ENCODE assay signal across 1 cellular context in the genomic region with DNA sequence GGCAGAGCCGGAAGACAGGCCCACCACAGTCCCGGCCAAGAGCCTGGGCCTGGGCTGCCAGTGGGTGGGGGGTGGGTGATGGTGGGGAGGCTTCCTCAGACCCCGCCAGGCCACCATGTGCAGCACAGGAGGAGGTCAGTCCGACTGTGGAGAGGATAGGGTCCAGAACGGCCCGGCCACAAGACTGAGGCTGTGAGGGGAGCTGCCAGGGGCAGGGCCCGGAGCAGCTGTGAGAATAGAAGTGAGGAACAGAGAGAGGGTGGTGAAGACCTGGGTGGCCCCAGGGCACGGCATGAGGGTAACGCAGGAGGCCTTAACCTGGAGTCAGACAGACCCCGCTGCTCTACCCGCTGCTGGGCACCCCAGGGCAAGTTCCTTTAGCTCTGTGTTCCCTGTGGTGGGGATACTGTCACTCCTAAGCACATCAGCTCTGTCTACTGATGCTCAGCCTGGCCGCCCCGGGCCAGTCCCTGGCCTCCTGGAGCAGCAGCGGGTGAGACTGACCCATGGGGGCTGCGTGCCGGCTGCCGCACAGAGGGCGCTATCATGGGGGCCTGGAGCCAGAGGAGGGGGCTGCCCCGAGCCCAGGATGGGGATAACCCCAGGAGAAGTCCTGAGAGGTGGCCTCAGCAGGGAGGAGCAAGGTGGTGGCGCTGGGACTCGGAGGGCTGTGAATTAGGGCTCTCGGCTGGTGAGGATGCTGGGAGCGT.
TF ChIP-seq lines count a peak whose summit lies in the region.

No MANE protein-coding gene starts in this region.

TF ChIP-seq in GM12878, 131 proteins besides CTCF, POLR2A, EP300 and RAD21:
- TF ChIP-seq, protein P1, sequence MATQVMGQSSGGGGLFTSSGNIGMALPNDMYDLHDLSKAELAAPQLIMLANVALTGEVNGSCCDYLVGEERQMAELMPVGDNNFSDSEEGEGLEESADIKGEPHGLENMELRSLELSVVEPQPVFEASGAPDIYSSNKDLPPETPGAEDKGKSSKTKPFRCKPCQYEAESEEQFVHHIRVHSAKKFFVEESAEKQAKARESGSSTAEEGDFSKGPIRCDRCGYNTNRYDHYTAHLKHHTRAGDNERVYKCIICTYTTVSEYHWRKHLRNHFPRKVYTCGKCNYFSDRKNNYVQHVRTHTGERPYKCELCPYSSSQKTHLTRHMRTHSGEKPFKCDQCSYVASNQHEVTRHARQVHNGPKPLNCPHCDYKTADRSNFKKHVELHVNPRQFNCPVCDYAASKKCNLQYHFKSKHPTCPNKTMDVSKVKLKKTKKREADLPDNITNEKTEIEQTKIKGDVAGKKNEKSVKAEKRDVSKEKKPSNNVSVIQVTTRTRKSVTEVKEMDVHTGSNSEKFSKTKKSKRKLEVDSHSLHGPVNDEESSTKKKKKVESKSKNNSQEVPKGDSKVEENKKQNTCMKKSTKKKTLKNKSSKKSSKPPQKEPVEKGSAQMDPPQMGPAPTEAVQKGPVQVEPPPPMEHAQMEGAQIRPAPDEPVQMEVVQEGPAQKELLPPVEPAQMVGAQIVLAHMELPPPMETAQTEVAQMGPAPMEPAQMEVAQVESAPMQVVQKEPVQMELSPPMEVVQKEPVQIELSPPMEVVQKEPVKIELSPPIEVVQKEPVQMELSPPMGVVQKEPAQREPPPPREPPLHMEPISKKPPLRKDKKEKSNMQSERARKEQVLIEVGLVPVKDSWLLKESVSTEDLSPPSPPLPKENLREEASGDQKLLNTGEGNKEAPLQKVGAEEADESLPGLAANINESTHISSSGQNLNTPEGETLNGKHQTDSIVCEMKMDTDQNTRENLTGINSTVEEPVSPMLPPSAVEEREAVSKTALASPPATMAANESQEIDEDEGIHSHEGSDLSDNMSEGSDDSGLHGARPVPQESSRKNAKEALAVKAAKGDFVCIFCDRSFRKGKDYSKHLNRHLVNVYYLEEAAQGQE (IDR thresholded peaks at IDR 0.05; ENCODE audit: low read depth, low read length): no peak
- TF ChIP-seq FOXK2 (IDR thresholded peaks at IDR 0.05): no peak
- no peak for TF ChIP-seq CBX3 (IDR thresholded peaks at IDR 0.05; ENCODE audit: borderline replicate concordance, low read depth)
- TF ChIP-seq MAX (IDR thresholded peaks at IDR 0.05; ENCODE audit: low read depth, low read length): no peak; the same call in 1 of the 2 replicates
- TF ChIP-seq NKRF (conservative IDR thresholded peaks at IDR 0.05): 0 out of 2 replicates have a peak, but pooled peaks have one; percentile 2
- TF ChIP-seq FOXM1 (IDR thresholded peaks at IDR 0.05; ENCODE audit: low read depth, low read length): no peak
- no peak for TF ChIP-seq ZNF217 (IDR thresholded peaks at IDR 0.05)
- TF ChIP-seq SRF (IDR thresholded peaks at IDR 0.05; ENCODE audit: low read depth in 2 of 2, low read length in 2 of 2): 0 out of 4 replicates have a peak, but pooled peaks of 1 of the 2 experiments have one; percentile 7
- no peak for TF ChIP-seq TAF1 (IDR thresholded peaks at IDR 0.05; ENCODE audit: borderline replicate concordance, low read depth, low read length)
- no peak for TF ChIP-seq KAT2A (conservative IDR thresholded peaks at IDR 0.05; ENCODE audit: control insufficient read depth, low read depth, low read length)
